ENCODE assay signal across 16 cellular contexts in genomic region chr15:38486946-38487345, GRCh38. TPM values are rescaled to one million over a fixed set of nuclear protein-coding genes. Genes with fewer than 3 reads are reported as not detected.
DNase-seq lines count a peak whose midpoint lies in the region; ATAC-seq and TF ChIP-seq lines count a peak whose summit lies in the region.
"Had no signal": no experiment of that assay in that cellular context is flagged by ENCODE, and none has a peak within 500 bp of the region (broad histone marks: within the 10 kb centered on the region; RNA-seq: fewer than 3 reads in every experiment).

No MANE protein-coding gene starts in this region.

- H4K20me1 ChIP-seq in IMR-90 (ENCODE audit: insufficient read depth, low read length) = no peaks in the 10 kb centered on the region
- no peaks in the 10 kb centered on the region for H4K20me1 ChIP-seq in osteoblast (ENCODE audit: insufficient read depth, low read length)

- no peak overlapping the region for H2AFZ ChIP-seq in IMR-90 (replicated peaks; ENCODE audit: low read length, poor library complexity)
- no peak overlapping the region for H2AFZ ChIP-seq in osteoblast (ENCODE audit: low read length)

- H3K4me2 ChIP-seq in IMR-90 (ENCODE audit: low read depth, low read length) (peak overlapping the region; percentile 65; the same call in 1 of the 2 replicates), osteoblast (ENCODE audit: insufficient read depth, low read length) (peak overlapping the region; percentile 8)

- H3K4me1 ChIP-seq in IMR-90 (ENCODE audit: control insufficient read depth, insufficient read depth, low read length) (peaks cover 12% of the 10 kb centered on the region), osteoblast (ENCODE audit: insufficient read depth, low read length) (peaks cover 27% of the 10 kb centered on the region)
- H3K4me1 ChIP-seq: psoas muscle had no signal

- H3K18ac ChIP-seq in IMR-90 (ENCODE audit: low read depth, low read length) = peak overlapping the region; percentile 93; the same call in 1 of the 2 replicates

- H3K4ac ChIP-seq in IMR-90 (ENCODE audit: low read depth, low read length) = peak overlapping the region; percentile 17; the same call in 1 of the 2 replicates

- H3K36me3 ChIP-seq in IMR-90 (ENCODE audit: control insufficient read depth, insufficient read depth, low read length) (no peaks in the 10 kb centered on the region), osteoblast (ENCODE audit: insufficient read depth, low read length) (no peaks in the 10 kb centered on the region)

- 0 out of 2 replicates have a peak overlapping the region, but pooled peaks have one; percentile 50 for H2BK20ac ChIP-seq in IMR-90 (ENCODE audit: low read depth, low read length)

- TF ChIP-seq CTCF in IMR-90 (conservative IDR thresholded peaks at IDR 0.05; ENCODE audit: low read depth, low read length) (no peak), osteoblast (IDR thresholded peaks at IDR 0.05; ENCODE audit: extremely low read depth, low read depth, low read length) (no peak)

- peak overlapping the region; percentile 36 to 73; a peak in 2 of 4 replicates for H4K8ac ChIP-seq in IMR-90 (ENCODE audit: low read depth in 2 of 2, low read length in 2 of 2)

- no peak for TF ChIP-seq RAD21 in IMR-90 (IDR thresholded peaks at IDR 0.05; ENCODE audit: low read length)

- H3K36me3 Mint-ChIP-seq in activated CD4-positive, alpha-beta T cell treated with anti-CD3 and anti-CD28 coated beads, Interleukin-2, amount 10 ng/mL, durations not matched to agents 24 days and 14 days (ENCODE audit: low read depth) = peaks cover 47% of the 10 kb centered on the region

- H3K9ac ChIP-seq in IMR-90 (ENCODE audit: low read depth, low read length) = peak overlapping the region; percentile 43; the same call in 1 of the 2 replicates

- H3K27ac Mint-ChIP-seq in activated CD4-positive, alpha-beta T cell treated with anti-CD3 and anti-CD28 coated beads, Interleukin-2, amount 10 ng/mL, durations not matched to agents 24 days and 14 days = peak overlapping the region; percentile 91
- H3K27ac Mint-ChIP-seq: type B pancreatic cell had no signal

- peaks cover 0 to 4% of the 10 kb centered on the region in 2 experiments; a peak in 2 of 4 replicates for H3K79me1 ChIP-seq in IMR-90 (ENCODE audit: low read depth in 1 of 2, low read length in 2 of 2)

- POLR2A ChIA-PET in IMR-90 (lab: Charles Lee; ENCODE audit: unreplicated experiment) = no interaction called here

- no peaks in the 10 kb centered on the region for H3K9me3 ChIP-seq in IMR-90 (ENCODE audit: control insufficient read depth, insufficient read depth, low read length)
- H3K9me3 ChIP-seq in osteoblast (ENCODE audit: low read depth, low read length) = no peaks in the 10 kb centered on the region
- H3K9me3 ChIP-seq: psoas muscle had no signal

- peak overlapping the region; percentile 29 for H2BK120ac ChIP-seq in IMR-90 (ENCODE audit: low read depth, low read length)

- H3K27ac ChIP-seq in IMR-90 (ENCODE audit: insufficient read depth, low read length) (peak overlapping the region; percentile 41; the same call in 1 of the 2 replicates), osteoblast (ENCODE audit: low read depth, low read length) (peak overlapping the region; percentile 2)
- H3K27ac ChIP-seq: C4-2B, psoas muscle, WERI-Rb-1 had no signal

- peak overlapping the region; percentile 58; the same call in 1 of the 2 replicates for H3K56ac ChIP-seq in IMR-90 (ENCODE audit: extremely low read depth, insufficient read depth, low read length)

- no peaks in the 10 kb centered on the region for H3K9me3 Mint-ChIP-seq in activated CD4-positive, alpha-beta T cell treated with anti-CD3 and anti-CD28 coated beads, Interleukin-2, amount 10 ng/mL, durations not matched to agents 24 days and 14 days
- H3K9me3 Mint-ChIP-seq: naive B cell, type B pancreatic cell had no signal

- no peaks in the 10 kb centered on the region for H3K27me3 Mint-ChIP-seq in activated CD4-positive, alpha-beta T cell treated with anti-CD3 and anti-CD28 coated beads, Interleukin-2, amount 10 ng/mL, durations not matched to agents 24 days and 14 days
- H3K27me3 Mint-ChIP-seq: naive B cell, type B pancreatic cell had no signal

- peak overlapping the region; percentile 31 for H3K14ac ChIP-seq in IMR-90 (replicated peaks; ENCODE audit: low read depth, low read length)

- in situ Hi-C loops in IMR-90 (cut with MboI; ENCODE audit: low sequenced_read_pairs) = no loop called here

- 0 out of 2 replicates have a peak overlapping the region, but pooled peaks have one; percentile 12 for H3K23ac ChIP-seq in IMR-90 (ENCODE audit: low read depth, low read length)

- CTCF ChIA-PET in IMR-90 (lab: Yijun Ruan, JAX) = interaction anchor here (0.6 kb wide), 1 partner anchor 185 kb away, joined by 3 read pairs; no protein-coding TSS in a partner anchor

- no peaks in the 10 kb centered on the region for H3K79me2 ChIP-seq in osteoblast (ENCODE audit: insufficient read depth, low read length)

- ATAC-seq in IMR-90 (ENCODE audit: low read depth) = no peak
- ATAC-seq in HG02973 (IDR thresholded peaks at IDR 0.05; ENCODE audit: unreplicated experiment) = no peak
- no peak for ATAC-seq in HG03565 (IDR thresholded peaks at IDR 0.05; ENCODE audit: unreplicated experiment)
- ATAC-seq: psoas muscle, SK-N-SH treated with all-trans-retinoic acid at 6 μM for 48 hours had no signal

- BruUV-seq in IMR-90 (replicated peaks; lab: Mats Ljungman, UMichigan) = no TSS peak

- no peak overlapping the region for H2AK9ac ChIP-seq in IMR-90 (replicated peaks; ENCODE audit: low read depth, low read length, poor library complexity)

- H2BK5ac ChIP-seq in IMR-90 (ENCODE audit: low read depth, low read length, poor library complexity, severe bottlenecking) = peak overlapping the region; percentile 74

- peak; percentile 53 for DNase-seq in activated CD4-positive, alpha-beta T cell treated with anti-CD3 and anti-CD28 coated beads, Interleukin-2, amount 10 ng/mL, durations not matched to agents 24 days and 14 days
- no peak for DNase-seq in activated CD4-positive, alpha-beta T cell treated with anti-CD3 and anti-CD28 coated beads for 48 hours
- DNase-seq in IMR-90 (peak; percentile 58), amniotic epithelial cell (ENCODE audit: low read depth) (peak; percentile 16), osteoblast (ENCODE audit: insufficient read length, low spot score, missing footprints) (peak; percentile 59), SIG-M5 treated with dmso at 0.1 percent for 504 hours (lab: John Stamatoyannopoulos, UW; ENCODE audit: unreplicated experiment) (no peak)
- DNase-seq: naive B cell, NCI-H69, psoas muscle, WERI-Rb-1 had no signal

- H4K5ac ChIP-seq in IMR-90 (ENCODE audit: low read depth, low read length) = peak overlapping the region; percentile 85; the same call in 1 of the 2 replicates

- H3K4me3 ChIP-seq in IMR-90 (ENCODE audit: insufficient read depth, low read depth, low read length) (no peak overlapping the region), osteoblast (ENCODE audit: insufficient read depth, low read length) (no peak overlapping the region)
- H3K4me3 ChIP-seq: lung, psoas muscle had no signal

- peaks cover 30% of the 10 kb centered on the region for H3K4me1 Mint-ChIP-seq in activated CD4-positive, alpha-beta T cell treated with anti-CD3 and anti-CD28 coated beads, Interleukin-2, amount 10 ng/mL, durations not matched to agents 24 days and 14 days
- H3K4me1 Mint-ChIP-seq: naive B cell had no signal

- intact Hi-C loops in activated CD4-positive, alpha-beta T cell treated with anti-CD3 and anti-CD28 coated beads, Interleukin-2, amount 10 ng/mL, durations not matched to agents 24 days and 14 days (cut with micrococcal nuclease) = loop anchor here (1.0 to 2.0 kb wide), 4 partner anchors 32 to 203 kb away; partner anchors contain the start of gene FAM98B
- intact Hi-C loops in IMR-90 (cut with micrococcal nuclease) = no loop called here

- peak overlapping the region; percentile 66 for H3K4me3 Mint-ChIP-seq in activated CD4-positive, alpha-beta T cell treated with anti-CD3 and anti-CD28 coated beads, Interleukin-2, amount 10 ng/mL, durations not matched to agents 24 days and 14 days
- H3K4me3 Mint-ChIP-seq: naive B cell, type B pancreatic cell had no signal

- no peaks in the 10 kb centered on the region for H3K9me1 ChIP-seq in IMR-90 (ENCODE audit: insufficient read depth, low read length)

- H3K27me3 ChIP-seq in IMR-90 (ENCODE audit: control insufficient read depth, insufficient read depth, low read length) (no peaks in the 10 kb centered on the region), osteoblast (ENCODE audit: insufficient read depth, low read length) (no peaks in the 10 kb centered on the region)

- peak overlapping the region; percentile 88 for H2BK15ac ChIP-seq in IMR-90 (ENCODE audit: low read depth, low read length)

- WGBS in IMR-90 (ENCODE audit: extremely low coverage in 2 of 2, insufficient read length in 1 of 2), 2 experiments = no CpG with 5 or more reads among the region's 2 CpGs

- dilution Hi-C loops in IMR-90 (cut with HindIII; ENCODE audit: low sequenced_read_pairs, unreplicated experiment) = no loop called here

- H4K91ac ChIP-seq in IMR-90 (ENCODE audit: insufficient read depth, low read depth, low read length) = peak overlapping the region; percentile 71

- no peak overlapping the region for H2AK5ac ChIP-seq in IMR-90 (ENCODE audit: low read depth, low read length)

- no peak for TF ChIP-seq POLR2A in IMR-90 (IDR thresholded peaks at IDR 0.05; ENCODE audit: low read depth, low read length)

TF ChIP-seq in IMR-90, 13 proteins besides CTCF, POLR2A, EP300 and RAD21 (continues in another document):
- TF ChIP-seq MXI1 (IDR thresholded peaks at IDR 0.05; ENCODE audit: borderline replicate concordance, low read depth, low read length) = no peak
- TF ChIP-seq RCOR1 (IDR thresholded peaks at IDR 0.05; ENCODE audit: insufficient replicate concordance, low read length) = no peak
- TF ChIP-seq FOS (IDR thresholded peaks at IDR 0.05; ENCODE audit: low read depth, low read length) = no peak
- no peak for TF ChIP-seq USF2 (IDR thresholded peaks at IDR 0.05; ENCODE audit: low read depth, low read length)
- TF ChIP-seq MAFK (IDR thresholded peaks at IDR 0.05; ENCODE audit: low read depth, low read length) = no peak
- no peak for TF ChIP-seq SMC3 (IDR thresholded peaks at IDR 0.05; ENCODE audit: low read depth, low read length)
- TF ChIP-seq CEBPB (IDR thresholded peaks at IDR 0.05; ENCODE audit: low read depth, low read length) = no peak

RNA-seq across cellular contexts. Expression of gene FAM98B, which starts 33.0 kb away (rescaled TPM):
- 64.0 and 71.6 TPM in 2 replicates for total RNA-seq in activated CD4-positive, alpha-beta T cell treated with anti-CD3 and anti-CD28 coated beads, Interleukin-2, amount 10 ng/mL, durations not matched to agents 24 days and 14 days
- 2.7 and 7.2 TPM in 2 replicates for total RNA-seq in IMR-90 (2012; rRNA removed)
- 7.9 and 12.2 TPM in 2 replicates for polyA plus RNA-seq in IMR-90 (2012; rRNA removed)
- polyA plus RNA-seq in IMR-90 (2012; cell fraction: cytosol; rRNA removed) = 1.0 and 1.5 TPM in 2 replicates
- polyA plus RNA-seq in IMR-90 (2012; cell fraction: nucleus; rRNA removed; ENCODE audit: low replicate concordance) = 0.23 and 2.2 TPM in 2 replicates
- total RNA-seq in osteoblast = 7.4 and 9.8 TPM in 2 replicates

Comparison
In these comparisons a context has a peak if more than half of its experiments do, and no peak if none do; other contexts are left out.
1. DNase-seq: peak in activated CD4-positive, alpha-beta T cell treated with anti-CD3 and anti-CD28 coated beads, Interleukin-2, amount 10 ng/mL, durations not matched to agents 24 days and 14 days (single experiment), IMR-90 (single experiment), amniotic epithelial cell (single experiment) and osteoblast (single experiment); none in activated CD4-positive, alpha-beta T cell treated with anti-CD3 and anti-CD28 coated beads for 48 hours (single experiment) and SIG-M5 treated with dmso at 0.1 percent for 504 hours (single experiment).